18 cellular contexts compared by ENCODE assay signal in genomic region chrX:153888344-153888743, GRCh38. TPM values are rescaled to one million over a fixed set of nuclear protein-coding genes. Genes with fewer than 3 reads are reported as not detected.
"Had no signal": no experiment of that assay in that cellular context is flagged by ENCODE, and none has a peak within 500 bp of the region (broad histone marks: within the 10 kb centered on the region; RNA-seq: fewer than 3 reads in every experiment).

No MANE protein-coding gene starts in this region.

- H3K4me1 ChIP-seq: breast epithelium had no signal

- H3K36me3 ChIP-seq: breast epithelium, esophagus squamous epithelium, right atrium auricular region, transverse colon had no signal

- H3K4me1 Mint-ChIP-seq: activated naive CD8-positive, alpha-beta T cell treated with anti-CD3 and anti-CD28 coated beads, Interleukin-2, amount 10 ng/mL, durations not matched to agents 7 days and 5 days had no signal

- H3K27ac ChIP-seq: breast epithelium, esophagus squamous epithelium, right atrium auricular region, skin epidermis, transverse colon had no signal

- H3K36me3 Mint-ChIP-seq: activated naive CD8-positive, alpha-beta T cell treated with anti-CD3 and anti-CD28 coated beads, Interleukin-2, amount 10 ng/mL, durations not matched to agents 7 days and 5 days; naive thymus-derived CD8-positive, alpha-beta T cell had no signal

- H3K9me3 Mint-ChIP-seq: activated naive CD8-positive, alpha-beta T cell treated with anti-CD3 and anti-CD28 coated beads, Interleukin-2, amount 10 ng/mL, durations not matched to agents 7 days and 5 days; activated T-cell treated with anti-CD3 and anti-CD28 coated beads, Interleukin-2, amount 50 U/mL, for 72 hours; immature natural killer cell had no signal

- ATAC-seq: activated T-cell treated with anti-CD3 and anti-CD28 coated beads, Interleukin-2, amount 50 U/mL, for 72 hours; left cardiac atrium; naive thymus-derived CD8-positive, alpha-beta T cell had no signal

- H3K4me3 Mint-ChIP-seq: activated naive CD8-positive, alpha-beta T cell treated with anti-CD3 and anti-CD28 coated beads, Interleukin-2, amount 10 ng/mL, durations not matched to agents 7 days and 5 days; activated T-cell treated with anti-CD3 and anti-CD28 coated beads, Interleukin-2, amount 50 U/mL, for 72 hours had no signal

- H3K9me3 ChIP-seq: breast epithelium, esophagus squamous epithelium, right atrium auricular region, transverse colon had no signal

- H3K27ac Mint-ChIP-seq: activated naive CD8-positive, alpha-beta T cell treated with anti-CD3 and anti-CD28 coated beads, Interleukin-2, amount 10 ng/mL, durations not matched to agents 7 days and 5 days; activated T-cell treated with anti-CD3 and anti-CD28 coated beads, Interleukin-2, amount 50 U/mL, for 72 hours; immature natural killer cell; naive thymus-derived CD8-positive, alpha-beta T cell had no signal

- DNase-seq: activated CD4-positive, alpha-beta T cell treated with anti-CD3 and anti-CD28 coated beads, Interleukin-2, amount 50 U/mL, for 48 hours; activated CD8-positive, alpha-beta memory T cell treated with anti-CD3 and anti-CD28 coated beads, Interleukin-2, amount 50 U/mL, for 4 hours; activated gamma-delta T cell treated with Interleukin-2 at 50 U/mL for 16 hours; activated naive CD8-positive, alpha-beta T cell treated with anti-CD3 and anti-CD28 coated beads, Interleukin-2, amount 10 ng/mL, durations not matched to agents 7 days and 5 days; activated T-cell treated with anti-CD3 and anti-CD28 coated beads, Interleukin-2, amount 50 U/mL, for 72 hours; aorta; esophagus squamous epithelium; foreskin fibroblast; immature natural killer cell; left cardiac atrium; naive thymus-derived CD8-positive, alpha-beta T cell; stimulated activated CD4-positive, alpha-beta T cell treated with anti-CD3 and anti-CD28 coated beads, Interleukin-4, amount 100 ng/mL, for 4 hours; transverse colon had no signal

- H3K4me3 ChIP-seq: breast epithelium, esophagus squamous epithelium, lung, right atrium auricular region, skin epidermis, transverse colon had no signal

RNA-seq across cellular contexts. Expression of gene L1CAM, which starts 2.4 kb away (rescaled TPM):
- polyA plus RNA-seq: immature natural killer cell; naive thymus-derived CD8-positive, alpha-beta T cell had no signal

RNA-seq across cellular contexts. Expression of gene AVPR2, which starts 16.1 kb away (rescaled TPM):
- total RNA-seq: activated naive CD8-positive, alpha-beta T cell treated with anti-CD3 and anti-CD28 coated beads, Interleukin-2, amount 10 ng/mL, durations not matched to agents 7 days and 5 days; activated T-cell treated with anti-CD3 and anti-CD28 coated beads, Interleukin-2, amount 50 U/mL, for 72 hours; cerebellum; naive thymus-derived CD8-positive, alpha-beta T cell had no signal
- polyA plus RNA-seq: immature natural killer cell; naive thymus-derived CD8-positive, alpha-beta T cell had no signal
